Comparison of ENCODE assay signal across 13 cellular contexts in the genomic region with DNA sequence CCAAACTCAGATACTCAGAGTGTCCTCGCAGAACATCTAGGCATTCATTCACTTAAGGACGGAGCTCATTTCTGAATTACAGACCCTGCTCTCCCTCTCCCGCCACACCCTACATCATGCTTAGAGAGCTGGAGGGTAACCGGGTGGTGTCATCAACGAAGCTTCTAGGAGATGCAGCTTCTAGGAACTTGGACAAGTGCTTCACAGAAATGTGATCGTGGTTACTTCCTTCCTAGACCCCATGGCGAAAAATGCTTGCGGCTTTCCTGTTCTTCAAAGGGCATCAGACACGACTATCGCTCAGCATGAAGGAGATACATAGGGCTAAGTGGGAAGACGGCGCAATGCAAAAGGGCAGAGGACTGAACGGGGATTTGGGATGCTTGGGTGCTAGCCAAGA.
DNase-seq lines count a peak whose midpoint lies in the region; ATAC-seq and TF ChIP-seq lines count a peak whose summit lies in the region.
"Had no signal": no experiment of that assay in that cellular context is flagged by ENCODE, and none has a peak within 500 bp of the region (broad histone marks: within the 10 kb centered on the region; RNA-seq: fewer than 3 reads in every experiment).

No MANE protein-coding gene starts in this region.

- TF ChIP-seq CTCF in natural killer cell (IDR thresholded peaks at IDR 0.05), result no peak
- no peak for TF ChIP-seq CTCF in PC-9 (conservative IDR thresholded peaks at IDR 0.05)

- CTCF ChIA-PET in PC-9 (lab: Charles Lee), result no interaction called here

- H3K4me3 Mint-ChIP-seq in activated naive CD8-positive, alpha-beta T cell, result peak overlapping the region; percentile 58
- peak overlapping the region; percentile 82 for H3K4me3 Mint-ChIP-seq in natural killer cell

- H3K9me3 Mint-ChIP-seq in activated naive CD8-positive, alpha-beta T cell (ENCODE audit: low read depth), result no peaks in the 10 kb centered on the region
- no peaks in the 10 kb centered on the region for H3K9me3 Mint-ChIP-seq in natural killer cell

- H3K27me3 Mint-ChIP-seq in activated naive CD8-positive, alpha-beta T cell, result no peaks in the 10 kb centered on the region
- H3K27me3 Mint-ChIP-seq in natural killer cell (ENCODE audit: low read depth in 2 of 2), result no peaks in the 10 kb centered on the region

- H3K27ac ChIP-seq in BLaER1, result no peak overlapping the region
- no peak overlapping the region for H3K27ac ChIP-seq in PC-9
- H3K27ac ChIP-seq: C4-2B had no signal

- H3F3A ChIP-seq in PC-9 (ENCODE audit: insufficient read depth, low read depth), result peaks cover 3% of the 10 kb centered on the region; the same call in 1 of the 2 replicates

- H3K9ac ChIP-seq in BLaER1, result no peak overlapping the region

- H3K4me1 Mint-ChIP-seq in activated naive CD8-positive, alpha-beta T cell (ENCODE audit: low read depth), result peaks cover 24% of the 10 kb centered on the region
- peaks cover 20 to 22% of the 10 kb centered on the region in 2 donors for H3K4me1 Mint-ChIP-seq in natural killer cell

- peak; percentile 75 for DNase-seq in KBM-7
- no peak for DNase-seq in natural killer cell
- no peak for DNase-seq in SIG-M5 treated with dmso at 0.1 percent for 504 hours (lab: John Stamatoyannopoulos, UW; ENCODE audit: unreplicated experiment)
- no peak for DNase-seq in Right ventricle myocardium superior
- no peak for DNase-seq in PC-9
- no peak for DNase-seq in dermis blood vessel endothelial cell
- DNase-seq: activated CD4-positive, alpha-beta T cell treated with anti-CD3 and anti-CD28 coated beads for 48 hours; effector memory CD8-positive, alpha-beta T cell; GDM1; NCI-H1930 had no signal

- H3K36me3 Mint-ChIP-seq in activated naive CD8-positive, alpha-beta T cell, result no peaks in the 10 kb centered on the region
- H3K36me3 Mint-ChIP-seq in natural killer cell, result no peaks in the 10 kb centered on the region

- peaks cover 33% of the 10 kb centered on the region for H3K79me2 ChIP-seq in PC-9 (ENCODE audit: low read depth)

- no peak overlapping the region for H2AFZ ChIP-seq in PC-9

- peak overlapping the region; percentile 31 for H3K27ac Mint-ChIP-seq in activated naive CD8-positive, alpha-beta T cell
- peak overlapping the region; percentile 47 to 81 for H3K27ac Mint-ChIP-seq in natural killer cell
- H3K27ac Mint-ChIP-seq: effector memory CD8-positive, alpha-beta T cell had no signal

- in situ Hi-C loops in KBM-7 (cut with MboI; ENCODE audit: low pct_unique_long_range_greater_than_20kb, low sequenced_read_pairs), result no loop called here

- no peaks in the 10 kb centered on the region for H4K20me1 ChIP-seq in BLaER1
- H4K20me1 ChIP-seq in PC-9 (ENCODE audit: insufficient read depth), result peaks cover 3% of the 10 kb centered on the region; the same call in 1 of the 2 replicates

- H3K36me3 ChIP-seq in BLaER1, result no peaks in the 10 kb centered on the region
- H3K36me3 ChIP-seq in PC-9 (ENCODE audit: low read depth), result no peaks in the 10 kb centered on the region

- H3K27me3 ChIP-seq in BLaER1 (no peaks in the 10 kb centered on the region), PC-9 (ENCODE audit: insufficient read depth, low read depth) (no peaks in the 10 kb centered on the region)

- no peaks in the 10 kb centered on the region for H3K9me2 ChIP-seq in PC-9 (ENCODE audit: insufficient read depth)

- H3K9me3 ChIP-seq in BLaER1, result no peaks in the 10 kb centered on the region
- H3K9me3 ChIP-seq in PC-9 (ENCODE audit: insufficient read depth, low read depth), result no peaks in the 10 kb centered on the region

- peak in 1 of 3 donors; percentile 69 for ATAC-seq in natural killer cell
- no peak for ATAC-seq in Right ventricle myocardium superior (ENCODE audit: poor library complexity)
- ATAC-seq: effector memory CD8-positive, alpha-beta T cell had no signal

- H3K4me1 ChIP-seq in BLaER1 (peaks cover 18% of the 10 kb centered on the region), PC-9 (replicated peaks; ENCODE audit: insufficient read depth) (peaks cover 3% of the 10 kb centered on the region)

- H3K4me3 ChIP-seq in BLaER1, result no peak overlapping the region
- no peak overlapping the region for H3K4me3 ChIP-seq in PC-9

- BruUV-seq in PC-9 (replicated peaks; lab: Mats Ljungman, UMichigan), result no TSS peak

- intact Hi-C loops in natural killer cell (cut with micrococcal nuclease), result no loop called here
- intact Hi-C loops in Right ventricle myocardium superior (cut with DNase I), result no loop called here
- intact Hi-C loops in PC-9 (cut with micrococcal nuclease; ENCODE audit: unreplicated experiment), result no loop called here

- H3K4me2 ChIP-seq in BLaER1 (peak overlapping the region; percentile 24), PC-9 (no peak overlapping the region)

- POLR2A ChIA-PET in PC-9 (lab: Charles Lee; ENCODE audit: unreplicated experiment), result no interaction called here
